ENCODE assay signal across 8 cellular contexts in genomic region chr19:19033426-19034203, GRCh38. TPM values are rescaled to one million over a fixed set of nuclear protein-coding genes. Genes with fewer than 3 reads are reported as not detected.
DNase-seq lines count a peak whose midpoint lies in the region; ATAC-seq, FAIRE-seq and TF ChIP-seq lines count a peak whose summit lies in the region.

TSS of gene ARMC6 (plus strand) at chr19:19033603. CDS start at chr19:19034210, 607 bp downstream.
TSS of gene SUGP2 (minus strand) at chr19:19033517. CDS start at chr19:19031071, 2,446 bp downstream.

- intact Hi-C loops in kidney (cut with DNase I) = no loop called here

- no peak for FAIRE-seq in kidney (lab: Jason Lieb, UNC)

- H3K36me3 Mint-ChIP-seq in central memory CD8-positive, alpha-beta T cell (ENCODE audit: insufficient read depth) = peaks cover 26% of the 10 kb centered on the region

- DNase-seq in AG09319 (ENCODE audit: extremely low read depth, low read depth) (peak; percentile 60), NCI-H446 treated with DMSO at 0.1 percent for 48 hours (lab: John Stamatoyannopoulos, UW) (peak; percentile 82), kidney (peak; percentile 95)
- peak; percentile 89 for DNase-seq in activated CD4-positive, CD25-positive, alpha-beta regulatory T cell treated with anti-CD3 and anti-CD28 coated beads, Interleukin-2, amount 50 U/mL, for 72 hours
- peak; percentile 83 to 86 for DNase-seq in central memory CD8-positive, alpha-beta T cell (ENCODE audit: low spot score in 2 of 2)
- DNase-seq in stimulated activated CD4-positive, alpha-beta T cell treated with anti-CD3 and anti-CD28 coated beads, Interleukin-12 subunit alpha, Interleukin-12 subunit beta, amount 100 ng/mL, for 48 hours (ENCODE audit: low read depth in 2 of 3, low spot score in 1 of 3) = peak; percentile 68 to 82 (median 78)

- H3K27ac Mint-ChIP-seq in central memory CD8-positive, alpha-beta T cell (ENCODE audit: low read depth) = peak within 1 kb of the TSS; percentile 90

- peak within 1 kb of the TSS; percentile 91 for H3K4me3 Mint-ChIP-seq in central memory CD8-positive, alpha-beta T cell

- H3K36me3 ChIP-seq in kidney (ENCODE audit: control insufficient read depth in 1 of 2, insufficient read depth in 2 of 2, low read length in 2 of 2) = peaks cover 0 to 4% of the 10 kb centered on the region in 2 donors

- peak within 1 kb of the TSS; percentile 81 to 85 for H3K4me3 ChIP-seq in kidney (ENCODE audit: low read length in 2 of 2)

- H3K9me3 ChIP-seq in kidney (ENCODE audit: control insufficient read depth in 1 of 2, low read length in 2 of 2) = no peaks in the 10 kb centered on the region

- ATAC-seq in GM19035 (IDR thresholded peaks at IDR 0.05; ENCODE audit: unreplicated experiment) (peak; percentile 82), HG03342 (IDR thresholded peaks at IDR 0.05; ENCODE audit: unreplicated experiment) (peak; percentile 70)
- ATAC-seq in central memory CD8-positive, alpha-beta T cell (replicated peaks; ENCODE audit: extremely low read depth, poor library complexity, severe bottlenecking) = peak; percentile 81

- TF ChIP-seq CTCF in AG09319 (IDR thresholded peaks at IDR 0.05; ENCODE audit: low read depth, low read length) = no peak
- TF ChIP-seq CTCF in kidney (IDR thresholded peaks at IDR 0.05; ENCODE audit: borderline replicate concordance, extremely low read depth, insufficient read depth) = no peak

- peak within 1 kb of the TSS; percentile 87 to 92 for H3K27ac ChIP-seq in kidney (ENCODE audit: low read depth in 2 of 2, low read length in 2 of 2)

- H3K9me3 Mint-ChIP-seq in central memory CD8-positive, alpha-beta T cell = no peaks in the 10 kb centered on the region

- peaks cover 16% of the 10 kb centered on the region for H3K4me1 Mint-ChIP-seq in central memory CD8-positive, alpha-beta T cell

- no peaks in the 10 kb centered on the region for H3K27me3 Mint-ChIP-seq in central memory CD8-positive, alpha-beta T cell

- H3K4me1 ChIP-seq in kidney (ENCODE audit: control insufficient read depth in 1 of 2, insufficient read depth in 1 of 2, low read depth in 1 of 2, low read length in 2 of 2) = peaks cover 0 to 12% of the 10 kb centered on the region in 2 donors

- H3K9ac ChIP-seq in kidney (ENCODE audit: low read length in 2 of 2) = peak within 1 kb of the TSS; percentile 75 to 85

RNA-seq across cellular contexts. Expression of gene ARMC6, which starts in this region (rescaled TPM):
- total RNA-seq in kidney = 23.0 TPM
- 24.6 TPM for polyA plus RNA-seq in kidney (ENCODE audit: insufficient read depth, low read depth, low replicate concordance)

RNA-seq across cellular contexts. Expression of gene SUGP2, which starts in this region (rescaled TPM):
- 74.1 TPM for total RNA-seq in kidney
- polyA plus RNA-seq in kidney (ENCODE audit: insufficient read depth, low read depth, low replicate concordance) = 47.5 TPM

Comparison
In these comparisons a context has a peak if more than half of its experiments do, and no peak if none do; other contexts are left out.
1. Peak in every context shown above with its lines: DNase-seq, ATAC-seq, H3K4me3 ChIP-seq and H3K27ac ChIP-seq.